15 cellular contexts compared by ENCODE assay signal in the genomic region with DNA sequence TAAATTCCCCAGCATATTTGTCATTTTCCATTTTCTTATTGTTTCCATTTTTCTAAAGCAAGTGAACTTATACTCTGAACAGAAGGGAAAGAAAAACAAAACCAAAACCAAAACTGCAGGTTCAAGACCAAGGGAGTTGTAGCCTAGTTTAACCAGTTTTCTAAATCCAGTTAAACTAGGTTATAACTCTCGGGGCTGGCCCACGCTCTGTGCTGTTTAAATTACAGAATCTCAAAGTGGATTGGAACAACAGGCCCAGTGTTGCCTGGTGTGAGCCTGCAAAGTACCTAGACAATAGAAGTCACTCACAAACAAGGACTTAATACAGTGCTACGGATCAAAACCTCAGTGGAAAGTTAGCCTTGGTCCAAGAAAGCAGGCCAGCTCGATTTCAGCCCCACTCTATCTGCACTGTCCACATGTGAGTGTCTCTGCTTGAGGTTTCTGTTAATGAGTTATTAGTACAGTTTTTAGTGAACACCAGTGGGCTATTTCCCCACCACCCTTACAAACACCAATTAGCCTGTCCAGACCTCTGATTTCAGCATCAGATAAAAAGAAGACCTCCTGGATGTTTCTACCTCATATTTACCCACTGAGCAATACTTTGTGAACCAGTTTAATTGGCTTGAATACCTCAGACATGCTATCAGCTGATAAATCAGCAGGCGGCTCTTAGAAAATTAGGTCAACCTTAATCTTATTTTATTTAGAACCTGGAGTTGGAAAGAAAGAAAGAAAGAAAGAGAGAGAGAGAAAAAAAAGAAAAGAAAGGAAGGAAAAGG.
DNase-seq lines count a peak whose midpoint lies in the region; ATAC-seq and TF ChIP-seq lines count a peak whose summit lies in the region.
"Had no signal": no experiment of that assay in that cellular context is flagged by ENCODE, and none has a peak within 500 bp of the region (broad histone marks: within the 10 kb centered on the region; RNA-seq: fewer than 3 reads in every experiment).

No MANE protein-coding gene starts in this region.

- DNase-seq in MM.1S (peak; percentile 69), neural progenitor cell (ENCODE audit: low spot score) (peak; percentile 9), tibial nerve (ENCODE audit: low spot score in 2 of 2) (no peak), GF-D8 (lab: John Stamatoyannopoulos, UW) (no peak), inferior parietal cortex (ENCODE audit: extremely low spot score) (no peak)
- DNase-seq: activated CD4-positive, alpha-beta T cell treated with anti-CD3 and anti-CD28 coated beads, Interleukin-2, amount 10 ng/mL, durations not matched to agents 7 days and 5 days; activated naive CD8-positive, alpha-beta T cell treated with anti-CD3 and anti-CD28 coated beads for 36 hours; BE2C; heart left ventricle; naive B cell; NCI-H82; right lobe of liver had no signal

- H3K4me2 ChIP-seq in MM.1S (ENCODE audit: low read depth, low read length) = peak overlapping the region; percentile 44; the same call in 1 of the 2 replicates
- peak overlapping the region; percentile 4 for H3K4me2 ChIP-seq in neural progenitor cell

- H3K9ac ChIP-seq in MM.1S (ENCODE audit: low read length) (no peak overlapping the region), neural progenitor cell (no peak overlapping the region)

- H2AFZ ChIP-seq in MM.1S (ENCODE audit: low read length) = peak overlapping the region; percentile 67
- no peak overlapping the region for H2AFZ ChIP-seq in neural progenitor cell (replicated peaks)

- 45 to 57% methylated on average over 5 of the region's 5 CpGs for WGBS in esophagus, 2 donors
- WGBS in tibial nerve, 2 donors = 38 to 39% methylated on average over 5 of the region's 5 CpGs

- TF ChIP-seq EP300 in tibial nerve (IDR thresholded peaks at IDR 0.05) = no peak

- no peaks in the 10 kb centered on the region for H4K20me1 ChIP-seq in MM.1S (ENCODE audit: insufficient read depth, low read length)
- H4K20me1 ChIP-seq in neural progenitor cell (ENCODE audit: low read depth) = no peaks in the 10 kb centered on the region

- no peaks in the 10 kb centered on the region for H3K36me3 Mint-ChIP-seq in neural progenitor cell
- H3K36me3 Mint-ChIP-seq: activated naive CD8-positive, alpha-beta T cell treated with anti-CD3 and anti-CD28 coated beads for 36 hours; naive B cell had no signal

- ATAC-seq in HG02970 (IDR thresholded peaks at IDR 0.05; ENCODE audit: low FRiP score, unreplicated experiment) (no peak), GM21576 (IDR thresholded peaks at IDR 0.05; ENCODE audit: unreplicated experiment) (no peak)
- ATAC-seq: right lobe of liver had no signal

- no peak for TF ChIP-seq POLR2A in tibial nerve (IDR thresholded peaks at IDR 0.05)

- H3K79me2 ChIP-seq in MM.1S (ENCODE audit: low read length) = no peaks in the 10 kb centered on the region
- no peaks in the 10 kb centered on the region for H3K79me2 ChIP-seq in neural progenitor cell (ENCODE audit: low read depth)

- H3K27ac Mint-ChIP-seq in neural progenitor cell = no peak overlapping the region
- H3K27ac Mint-ChIP-seq: activated CD4-positive, alpha-beta T cell treated with anti-CD3 and anti-CD28 coated beads, Interleukin-2, amount 10 ng/mL, durations not matched to agents 7 days and 5 days; activated naive CD8-positive, alpha-beta T cell treated with anti-CD3 and anti-CD28 coated beads for 36 hours; naive B cell had no signal

- no peaks in the 10 kb centered on the region for H3K9me2 ChIP-seq in MM.1S (replicated peaks; ENCODE audit: insufficient read depth, low read length)

- H3K4me1 Mint-ChIP-seq in neural progenitor cell = peaks cover 2% of the 10 kb centered on the region
- H3K4me1 Mint-ChIP-seq: activated CD4-positive, alpha-beta T cell treated with anti-CD3 and anti-CD28 coated beads, Interleukin-2, amount 10 ng/mL, durations not matched to agents 7 days and 5 days; activated naive CD8-positive, alpha-beta T cell treated with anti-CD3 and anti-CD28 coated beads for 36 hours; naive B cell had no signal

- H3K9me3 Mint-ChIP-seq in neural progenitor cell = no peaks in the 10 kb centered on the region
- H3K9me3 Mint-ChIP-seq: activated naive CD8-positive, alpha-beta T cell treated with anti-CD3 and anti-CD28 coated beads for 36 hours had no signal

- H3F3A ChIP-seq in MM.1S (ENCODE audit: insufficient read depth, low read length) (no peaks in the 10 kb centered on the region), neural progenitor cell (ENCODE audit: low read depth) (no peaks in the 10 kb centered on the region)

- H3K4me3 Mint-ChIP-seq in neural progenitor cell = no peak overlapping the region
- H3K4me3 Mint-ChIP-seq: activated CD4-positive, alpha-beta T cell treated with anti-CD3 and anti-CD28 coated beads, Interleukin-2, amount 10 ng/mL, durations not matched to agents 7 days and 5 days; activated naive CD8-positive, alpha-beta T cell treated with anti-CD3 and anti-CD28 coated beads for 36 hours; naive B cell had no signal

- H3K27me3 Mint-ChIP-seq in neural progenitor cell (ENCODE audit: insufficient read depth, low read depth) = peaks cover 3% of the 10 kb centered on the region
- H3K27me3 Mint-ChIP-seq: activated CD4-positive, alpha-beta T cell treated with anti-CD3 and anti-CD28 coated beads, Interleukin-2, amount 10 ng/mL, durations not matched to agents 7 days and 5 days; activated naive CD8-positive, alpha-beta T cell treated with anti-CD3 and anti-CD28 coated beads for 36 hours; naive B cell had no signal

- H3K9me3 ChIP-seq in MM.1S (replicated peaks; ENCODE audit: insufficient read depth, low read length) (no peaks in the 10 kb centered on the region), esophagus (ENCODE audit: control insufficient read depth in 2 of 2, insufficient read depth in 1 of 2, low read depth in 1 of 2, low read length in 1 of 2) (peaks cover 0 to 2% of the 10 kb centered on the region in 2 donors), neural progenitor cell (ENCODE audit: low read depth) (no peaks in the 10 kb centered on the region), tibial nerve (no peaks in the 10 kb centered on the region)
- H3K9me3 ChIP-seq: BE2C, right lobe of liver had no signal

- H3K27ac ChIP-seq in MM.1S (ENCODE audit: low read length) = peak overlapping the region; percentile 29; the same call in 1 of the 2 replicates
- peak overlapping the region; percentile 92 to 93 for H3K27ac ChIP-seq in esophagus (ENCODE audit: low read depth in 2 of 2, low read length in 1 of 2)
- H3K27ac ChIP-seq in neural progenitor cell = no peak overlapping the region
- peak overlapping the region; percentile 36 to 76 (median 61) for H3K27ac ChIP-seq in tibial nerve
- H3K27ac ChIP-seq: right lobe of liver had no signal

- no peaks in the 10 kb centered on the region for H3K36me3 ChIP-seq in MM.1S (replicated peaks; ENCODE audit: insufficient read depth, low read length)
- H3K36me3 ChIP-seq in esophagus (ENCODE audit: control insufficient read depth in 2 of 2, insufficient read depth in 2 of 2, low read length in 1 of 2) = no peaks in the 10 kb centered on the region
- H3K36me3 ChIP-seq in neural progenitor cell = no peaks in the 10 kb centered on the region
- H3K36me3 ChIP-seq in tibial nerve = no peaks in the 10 kb centered on the region
- H3K36me3 ChIP-seq: BE2C, heart left ventricle, right lobe of liver had no signal

- no peak for TF ChIP-seq CTCF in MM.1S (IDR thresholded peaks at IDR 0.05; ENCODE audit: low read length)
- TF ChIP-seq CTCF in neural progenitor cell (IDR thresholded peaks at IDR 0.05) = no peak
- TF ChIP-seq CTCF in tibial nerve (IDR thresholded peaks at IDR 0.05) = no peak

- H3K4me1 ChIP-seq in MM.1S (ENCODE audit: low read length) (peaks cover 7% of the 10 kb centered on the region; the same call in 1 of the 2 replicates), esophagus (ENCODE audit: control insufficient read depth in 2 of 2, insufficient read depth in 2 of 2, low read length in 1 of 2) (peaks cover 0 to 2% of the 10 kb centered on the region in 2 donors), neural progenitor cell (peaks cover 6% of the 10 kb centered on the region), tibial nerve (peaks cover 0 to 20% (median 9%) of the 10 kb centered on the region in 4 donors)
- H3K4me1 ChIP-seq: right lobe of liver had no signal

- H3K27me3 ChIP-seq in MM.1S (replicated peaks; ENCODE audit: insufficient read depth, low read length) (no peaks in the 10 kb centered on the region), esophagus (ENCODE audit: control insufficient read depth in 1 of 2, insufficient read depth in 2 of 2, low read length in 2 of 2) (no peaks in the 10 kb centered on the region), neural progenitor cell (no peaks in the 10 kb centered on the region), tibial nerve (no peaks in the 10 kb centered on the region)
- H3K27me3 ChIP-seq: BE2C, heart left ventricle, right lobe of liver had no signal

- peak overlapping the region; percentile 19; the same call in 1 of the 2 replicates for H3K4me3 ChIP-seq in MM.1S (ENCODE audit: low read length)
- H3K4me3 ChIP-seq in esophagus (ENCODE audit: low read depth in 1 of 2, low read length in 2 of 2) = no peak overlapping the region
- no peak overlapping the region for H3K4me3 ChIP-seq in neural progenitor cell
- H3K4me3 ChIP-seq in tibial nerve = no peak overlapping the region
- H3K4me3 ChIP-seq: heart left ventricle, right lobe of liver had no signal

Comparison
In these comparisons a context has a peak if more than half of its experiments do, and no peak if none do; other contexts are left out.
1. DNase-seq: peak in MM.1S (single experiment) and neural progenitor cell (single experiment); none in tibial nerve (0 of 2), GF-D8 (single experiment) and inferior parietal cortex (single experiment).